Comparison of ENCODE assay signal across 9 cellular contexts in the genomic region with DNA sequence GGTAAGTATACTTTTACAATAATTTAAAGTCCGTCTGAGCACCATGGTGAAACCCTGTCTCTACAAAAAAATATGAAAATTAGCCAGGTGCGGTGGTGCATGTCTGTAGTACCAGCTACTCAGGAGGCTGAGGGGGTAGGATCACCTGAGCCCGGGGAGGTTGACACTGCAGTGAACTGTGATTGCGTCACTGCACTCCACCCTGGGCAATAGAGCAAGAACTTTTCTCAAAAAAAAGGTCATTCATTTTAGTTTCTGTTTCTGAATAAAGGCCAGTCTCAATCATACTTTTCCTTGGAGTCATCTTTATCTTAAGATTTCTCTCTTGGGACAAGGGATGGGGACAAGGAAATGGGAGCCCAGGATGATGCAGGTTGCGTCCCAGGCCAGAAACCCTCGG.
DNase-seq lines count a peak whose midpoint lies in the region; ATAC-seq lines count a peak whose summit lies in the region.
"Had no signal": no experiment of that assay in that cellular context is flagged by ENCODE, and none has a peak within 500 bp of the region (broad histone marks: within the 10 kb centered on the region; RNA-seq: fewer than 3 reads in every experiment).

No MANE protein-coding gene starts in this region.

- ATAC-seq in GM18868 (IDR thresholded peaks at IDR 0.05; ENCODE audit: unreplicated experiment) (peak; percentile 67), HG03432 (IDR thresholded peaks at IDR 0.05; ENCODE audit: unreplicated experiment) (peak; percentile 70)
- ATAC-seq: gastrocnemius medialis had no signal

- in situ Hi-C loops in ACHN (cut with HindIII; ENCODE audit: low pct_ligation_motif_present, low pct_unique_long_range_greater_than_20kb, low sequenced_read_pairs): no loop called here

- DNase-seq in ACHN: peak; percentile 42
- DNase-seq in fibroblast of gingiva (ENCODE audit: low read depth): peak; percentile 22
- DNase-seq in activated gamma-delta T cell (lab: John Stamatoyannopoulos, UW): no peak
- DNase-seq in globus pallidus (ENCODE audit: low spot score): no peak
- no peak for DNase-seq in KG1 (lab: John Stamatoyannopoulos, UW)
- no peak for DNase-seq in T1000 (lab: John Stamatoyannopoulos, UW)
- DNase-seq: gastrocnemius medialis had no signal

Comparison
In these comparisons a context has a peak if more than half of its experiments do, and no peak if none do; other contexts are left out.
1. DNase-seq: peak in ACHN (single experiment) and fibroblast of gingiva (single experiment); none in activated gamma-delta T cell (single experiment), globus pallidus (single experiment), KG1 (single experiment) and T1000 (single experiment).